ENCODE assay signal across 12 cellular contexts in genomic region chr2:44801676-44802408, GRCh38.
DNase-seq lines count a peak whose midpoint lies in the region; ATAC-seq and TF ChIP-seq lines count a peak whose summit lies in the region.
"Had no signal": no experiment of that assay in that cellular context is flagged by ENCODE, and none has a peak within 500 bp of the region (broad histone marks: within the 10 kb centered on the region; RNA-seq: fewer than 3 reads in every experiment).

No MANE protein-coding gene starts in this region.

- intact Hi-C loops in natural killer cell (cut with micrococcal nuclease) = no loop called here

- H3K27ac Mint-ChIP-seq in natural killer cell (no peak overlapping the region), memory B cell (no peak overlapping the region)
- H3K27ac Mint-ChIP-seq in natural killer cell treated with Interleukin-12 subunit alpha and Interleukin-12 subunit beta and Interleukin-15 and Interleukin-18, amount 100 ng/mL, for 72 hours = no peak overlapping the region

- DNase-seq in natural killer cell (no peak), choroid plexus epithelial cell (ENCODE audit: low read depth) (peak; percentile 8), memory B cell (ENCODE audit: low spot score in 2 of 2) (peak in 1 of 2 donors; percentile 25), NCI-H1092 (lab: John Stamatoyannopoulos, UW) (no peak), A172 (ENCODE audit: low spot score) (no peak)
- no peak for DNase-seq in natural killer cell treated with Interleukin-12 subunit alpha and Interleukin-12 subunit beta and Interleukin-15 and Interleukin-18, amount 100 ng/mL, for 72 hours (ENCODE audit: low spot score)
- no peak for DNase-seq in effector CD4-positive, alpha-beta T cell
- DNase-seq: activated naive CD4-positive, alpha-beta T cell treated with anti-CD3 and anti-CD28 coated beads, Interleukin-2, amount 50 U/mL, for 16 hours; CD8-positive, alpha-beta memory T cell; NCI-H2081 treated with DMSO at 0.1 percent for 48 hours; OCI-M1 had no signal

- H3K4me3 Mint-ChIP-seq in natural killer cell (peak overlapping the region; percentile 35), memory B cell (peak overlapping the region; percentile 78)
- H3K4me3 Mint-ChIP-seq in natural killer cell treated with Interleukin-12 subunit alpha and Interleukin-12 subunit beta and Interleukin-15 and Interleukin-18, amount 100 ng/mL, for 72 hours = no peak overlapping the region

- H3K36me3 Mint-ChIP-seq in natural killer cell (no peaks in the 10 kb centered on the region), memory B cell (no peaks in the 10 kb centered on the region)
- no peaks in the 10 kb centered on the region for H3K36me3 Mint-ChIP-seq in natural killer cell treated with Interleukin-12 subunit alpha and Interleukin-12 subunit beta and Interleukin-15 and Interleukin-18, amount 100 ng/mL, for 72 hours

- H3K4me1 Mint-ChIP-seq in natural killer cell = peaks cover 0 to 4% of the 10 kb centered on the region in 2 donors
- peaks cover 0 to 6% of the 10 kb centered on the region in 2 donors for H3K4me1 Mint-ChIP-seq in natural killer cell treated with Interleukin-12 subunit alpha and Interleukin-12 subunit beta and Interleukin-15 and Interleukin-18, amount 100 ng/mL, for 72 hours (ENCODE audit: low read depth in 2 of 2)
- H3K4me1 Mint-ChIP-seq in memory B cell = peaks cover 10% of the 10 kb centered on the region

- H3K4me3 ChIP-seq in choroid plexus epithelial cell (ENCODE audit: low read depth, low read length) = no peak overlapping the region

- H3K27me3 Mint-ChIP-seq in natural killer cell (ENCODE audit: low read depth in 2 of 2) (peaks cover 62 to 76% of the 10 kb centered on the region in 2 donors), memory B cell (peaks cover 37% of the 10 kb centered on the region)
- peaks cover 55 to 58% of the 10 kb centered on the region in 2 donors for H3K27me3 Mint-ChIP-seq in natural killer cell treated with Interleukin-12 subunit alpha and Interleukin-12 subunit beta and Interleukin-15 and Interleukin-18, amount 100 ng/mL, for 72 hours

- H3K9me3 Mint-ChIP-seq in natural killer cell = no peaks in the 10 kb centered on the region
- H3K9me3 Mint-ChIP-seq in natural killer cell treated with Interleukin-12 subunit alpha and Interleukin-12 subunit beta and Interleukin-15 and Interleukin-18, amount 100 ng/mL, for 72 hours = no peaks in the 10 kb centered on the region
- no peaks in the 10 kb centered on the region for H3K9me3 Mint-ChIP-seq in memory B cell

- TF ChIP-seq CTCF in natural killer cell (IDR thresholded peaks at IDR 0.05) (no peak), choroid plexus epithelial cell (conservative IDR thresholded peaks at IDR 0.05; ENCODE audit: low read depth, low read length) (no peak)

- ATAC-seq in natural killer cell = no peak
- ATAC-seq in natural killer cell treated with Interleukin-12 subunit alpha and Interleukin-12 subunit beta and Interleukin-15 and Interleukin-18, amount 100 ng/mL, for 72 hours = no peak
- no peak for ATAC-seq in memory B cell (ENCODE audit: low read depth)
- ATAC-seq in GM19455 (IDR thresholded peaks at IDR 0.05; ENCODE audit: unreplicated experiment) = no peak
